ENCODE assay signal across 10 cellular contexts in genomic region chr7:94375713-94376112, GRCh38. TPM values are rescaled to one million over a fixed set of nuclear protein-coding genes. Genes with fewer than 3 reads are reported as not detected.
DNase-seq lines count a peak whose midpoint lies in the region; ATAC-seq and TF ChIP-seq lines count a peak whose summit lies in the region.
"Had no signal": no experiment of that assay in that cellular context is flagged by ENCODE, and none has a peak within 500 bp of the region (broad histone marks: within the 10 kb centered on the region; RNA-seq: fewer than 3 reads in every experiment).

No MANE protein-coding gene starts in this region.

- H3K27me3 ChIP-seq in HUES6 (ENCODE audit: control insufficient read depth, insufficient read depth, low read length) (no peaks in the 10 kb centered on the region), thoracic aorta (replicated peaks; ENCODE audit: insufficient read depth) (no peaks in the 10 kb centered on the region)

- no peak for DNase-seq in coronary artery (ENCODE audit: low spot score)
- DNase-seq in left lobe of liver (ENCODE audit: low spot score) = no peak
- DNase-seq in thoracic aorta (ENCODE audit: low spot score) = no peak
- no peak for DNase-seq in SHP77 treated with DMSO at 0.1 percent for 48 hours (lab: John Stamatoyannopoulos, UW)
- DNase-seq in activated CD4-positive, alpha-beta T cell treated with anti-CD3 and anti-CD28 coated beads for 48 hours = no peak
- no peak for DNase-seq in GF-D8 (lab: John Stamatoyannopoulos, UW)
- no peak for DNase-seq in NCI-H2196 treated with DMSO at 0.1 percent for 48 hours (lab: John Stamatoyannopoulos, UW; ENCODE audit: unreplicated experiment)
- DNase-seq: activated B cell treated with CpG ODN at 0.5 μM for 24 hours had no signal

- H3K4me3 ChIP-seq in HUES6 (ENCODE audit: low read depth, low read length) (peak overlapping the region; percentile 44), coronary artery (peak overlapping the region; percentile 57), thoracic aorta (peak overlapping the region; percentile 54)

- peaks cover 26% of the 10 kb centered on the region for H3K4me1 ChIP-seq in HUES6 (ENCODE audit: control insufficient read depth, insufficient read depth, low read length)
- H3K4me1 ChIP-seq in thoracic aorta (ENCODE audit: control insufficient read depth in 1 of 2, low read depth in 2 of 2) = peaks cover 5 to 24% of the 10 kb centered on the region in 2 donors

- no peaks in the 10 kb centered on the region; the same call in 1 of the 2 replicates for H3K9me3 ChIP-seq in HUES6 (ENCODE audit: control insufficient read depth, insufficient read depth, low read depth, low read length)
- H3K9me3 ChIP-seq in thoracic aorta = no peaks in the 10 kb centered on the region

- ATAC-seq in left lobe of liver (peak; percentile 48), thoracic aorta (ENCODE audit: insufficient number of reproducible peaks, low FRiP score, low read depth) (peak; percentile 88)
- ATAC-seq: esophagus mucosa had no signal

- H3K27ac ChIP-seq in HUES6 (ENCODE audit: low read depth, low read length) = peak overlapping the region; percentile 85; the same call in 1 of the 2 replicates
- H3K27ac ChIP-seq in coronary artery = peak overlapping the region; percentile 82 to 84
- H3K27ac ChIP-seq in thoracic aorta = peak overlapping the region; percentile 84 to 92

- no peaks in the 10 kb centered on the region for H3K36me3 ChIP-seq in HUES6 (ENCODE audit: control insufficient read depth, insufficient read depth, low read length)
- H3K36me3 ChIP-seq in thoracic aorta = no peaks in the 10 kb centered on the region

- H3K9ac ChIP-seq in HUES6 (ENCODE audit: low read length) = peak overlapping the region; percentile 32

- TF ChIP-seq CTCF in coronary artery (IDR thresholded peaks at IDR 0.05) (no peak), thoracic aorta (IDR thresholded peaks at IDR 0.05) (no peak)

RNA-seq across cellular contexts. Expression of gene COL1A2, which starts 19.0 kb away (rescaled TPM):
- 11.8 TPM for total RNA-seq in left lobe of liver
- 1,000 to 10,000 TPM; 1,117 to 1,356 TPM for total RNA-seq in thoracic aorta
- total RNA-seq: activated B cell treated with CpG ODN at 0.5 μM for 24 hours had no signal

Comparison
In these comparisons a context has a peak if more than half of its experiments do, and no peak if none do; other contexts are left out.
1. RNA of gene COL1A2, which starts 19.0 kb away (total RNA-seq): 1,117 to 1,356 TPM in thoracic aorta; 11.8 TPM in left lobe of liver (single experiment); every median in the first group is over 10 times any median in the second.
2. Peak in every context shown above with its lines, with median percentiles within 50 percentile points of each other: H3K27ac ChIP-seq and H3K4me3 ChIP-seq.